ENCODE assay signal across 18 cellular contexts in genomic region chr6:57198926-57199636, GRCh38. TPM values are rescaled to one million over a fixed set of nuclear protein-coding genes. Genes with fewer than 3 reads are reported as not detected.
DNase-seq lines count a peak whose midpoint lies in the region; ATAC-seq and TF ChIP-seq lines count a peak whose summit lies in the region.
"Had no signal": no experiment of that assay in that cellular context is flagged by ENCODE, and none has a peak within 500 bp of the region (broad histone marks: within the 10 kb centered on the region; RNA-seq: fewer than 3 reads in every experiment).

No MANE protein-coding gene starts in this region.

- H3K27ac Mint-ChIP-seq in GM23338, result peak overlapping the region; percentile 54; the same call in 1 of the 2 replicates
- H3K27ac Mint-ChIP-seq in activated T-helper 2 cell treated with anti-CD3 and anti-CD28 coated beads, Interferon-gamma antibody, Interleukin-2, Interleukin-4, amounts not matched to agents 10 μg/mL and 5 μg/mL and 100 μg/mL, durations not matched to agents 14 hours and 24 hours and 36 hours, result no peak overlapping the region
- H3K27ac Mint-ChIP-seq: activated CD4-positive, alpha-beta T cell treated with anti-CD3 and anti-CD28 coated beads, Interleukin-2, amount 10 ng/mL, durations not matched to agents 7 days and 5 days; activated T-cell treated with anti-CD3 and anti-CD28 coated beads, Interleukin-2, amount 50 U/mL, for 24 hours; CD4-positive, alpha-beta memory T cell; naive B cell had no signal

- no peak overlapping the region for H2AFZ ChIP-seq in GM23338

- H3K27me3 Mint-ChIP-seq in GM23338 (ENCODE audit: insufficient read depth, low read depth, poor library complexity), result no peaks in the 10 kb centered on the region
- H3K27me3 Mint-ChIP-seq in activated T-helper 2 cell treated with anti-CD3 and anti-CD28 coated beads, Interferon-gamma antibody, Interleukin-2, Interleukin-4, amounts not matched to agents 10 μg/mL and 5 μg/mL and 100 μg/mL, durations not matched to agents 14 hours and 24 hours and 36 hours (ENCODE audit: low read depth), result no peaks in the 10 kb centered on the region
- H3K27me3 Mint-ChIP-seq: activated CD4-positive, alpha-beta T cell treated with anti-CD3 and anti-CD28 coated beads, Interleukin-2, amount 10 ng/mL, durations not matched to agents 7 days and 5 days; activated T-cell treated with anti-CD3 and anti-CD28 coated beads, Interleukin-2, amount 50 U/mL, for 24 hours; CD4-positive, alpha-beta memory T cell; naive B cell had no signal

- H3K4me1 ChIP-seq in GM23338 (ENCODE audit: insufficient read depth) (0 out of 2 replicates have a peak, but pooled peaks cover 3% of the 10 kb centered on the region), stomach smooth muscle (ENCODE audit: control insufficient read depth, insufficient read depth, low read length) (no peaks in the 10 kb centered on the region)
- H3K4me1 ChIP-seq: HAP-1, heart right ventricle, left lung, testis had no signal

- H3K9me2 ChIP-seq in GM23338 (ENCODE audit: insufficient read depth), result no peaks in the 10 kb centered on the region

- peak; percentile 94 for ATAC-seq in GM23338
- ATAC-seq: heart right ventricle, left lung had no signal

- H3K36me3 ChIP-seq in GM23338 (ENCODE audit: insufficient read depth) (no peaks in the 10 kb centered on the region), stomach smooth muscle (ENCODE audit: control insufficient read depth in 2 of 2, insufficient read depth in 2 of 2, low read length in 2 of 2) (no peaks in the 10 kb centered on the region)
- H3K36me3 ChIP-seq: HAP-1, heart right ventricle, left lung had no signal

- H3K4me1 Mint-ChIP-seq in GM23338, result peaks cover 11% of the 10 kb centered on the region
- H3K4me1 Mint-ChIP-seq in activated T-helper 2 cell treated with anti-CD3 and anti-CD28 coated beads, Interferon-gamma antibody, Interleukin-2, Interleukin-4, amounts not matched to agents 10 μg/mL and 5 μg/mL and 100 μg/mL, durations not matched to agents 14 hours and 24 hours and 36 hours (ENCODE audit: low read depth), result peaks cover 3% of the 10 kb centered on the region
- H3K4me1 Mint-ChIP-seq: activated CD4-positive, alpha-beta T cell treated with anti-CD3 and anti-CD28 coated beads, Interleukin-2, amount 10 ng/mL, durations not matched to agents 7 days and 5 days; CD4-positive, alpha-beta memory T cell; naive B cell had no signal

- no peak overlapping the region for H3K4me3 Mint-ChIP-seq in GM23338
- no peak overlapping the region for H3K4me3 Mint-ChIP-seq in activated T-helper 2 cell treated with anti-CD3 and anti-CD28 coated beads, Interferon-gamma antibody, Interleukin-2, Interleukin-4, amounts not matched to agents 10 μg/mL and 5 μg/mL and 100 μg/mL, durations not matched to agents 14 hours and 24 hours and 36 hours (ENCODE audit: low read depth)
- H3K4me3 Mint-ChIP-seq: activated CD4-positive, alpha-beta T cell treated with anti-CD3 and anti-CD28 coated beads, Interleukin-2, amount 10 ng/mL, durations not matched to agents 7 days and 5 days; activated T-cell treated with anti-CD3 and anti-CD28 coated beads, Interleukin-2, amount 50 U/mL, for 24 hours; CD4-positive, alpha-beta memory T cell; naive B cell had no signal

- no peaks in the 10 kb centered on the region; the same call in 1 of the 2 replicates for H4K20me1 ChIP-seq in GM23338 (replicated peaks; ENCODE audit: insufficient read depth)

- no peaks in the 10 kb centered on the region for H3K9me3 ChIP-seq in stomach smooth muscle (ENCODE audit: control insufficient read depth in 2 of 2, low read length in 2 of 2)
- H3K9me3 ChIP-seq: HAP-1, heart right ventricle, left lung, testis had no signal

- H3K4me2 ChIP-seq in GM23338, result no peak overlapping the region

- no peak overlapping the region for H3K4me3 ChIP-seq in GM23338
- no peak overlapping the region for H3K4me3 ChIP-seq in fibroblast of villous mesenchyme (ENCODE audit: low read depth, low read length)
- no peak overlapping the region for H3K4me3 ChIP-seq in stomach smooth muscle (ENCODE audit: low read length in 2 of 2)
- H3K4me3 ChIP-seq: HAP-1, heart right ventricle, left lung, testis had no signal

- peak in 1 of 2 experiments; percentile 46; a peak in 3 of 4 replicates for TF ChIP-seq CTCF in GM23338 (conservative IDR thresholded peaks at IDR 0.05; ENCODE audit: low read depth in 2 of 2)
- TF ChIP-seq CTCF in fibroblast of villous mesenchyme (IDR thresholded peaks at IDR 0.05; ENCODE audit: insufficient read depth, low read depth, low read length), result no peak

- H3K9me3 Mint-ChIP-seq in GM23338, result no peaks in the 10 kb centered on the region
- no peaks in the 10 kb centered on the region for H3K9me3 Mint-ChIP-seq in activated T-helper 2 cell treated with anti-CD3 and anti-CD28 coated beads, Interferon-gamma antibody, Interleukin-2, Interleukin-4, amounts not matched to agents 10 μg/mL and 5 μg/mL and 100 μg/mL, durations not matched to agents 14 hours and 24 hours and 36 hours
- H3K9me3 Mint-ChIP-seq: activated CD4-positive, alpha-beta T cell treated with anti-CD3 and anti-CD28 coated beads, Interleukin-2, amount 10 ng/mL, durations not matched to agents 7 days and 5 days; activated T-cell treated with anti-CD3 and anti-CD28 coated beads, Interleukin-2, amount 50 U/mL, for 24 hours; CD4-positive, alpha-beta memory T cell; naive B cell had no signal

- intact Hi-C loops in activated T-helper 2 cell treated with anti-CD3 and anti-CD28 coated beads, Interferon-gamma antibody, Interleukin-2, Interleukin-4, amounts not matched to agents 10 μg/mL and 5 μg/mL and 100 μg/mL, durations not matched to agents 14 hours and 24 hours and 36 hours (cut with micrococcal nuclease), result no loop called here

- no peaks in the 10 kb centered on the region; the same call in 2 of the 3 replicates for H3K36me3 Mint-ChIP-seq in GM23338 (ENCODE audit: low read depth)
- H3K36me3 Mint-ChIP-seq in activated T-helper 2 cell treated with anti-CD3 and anti-CD28 coated beads, Interferon-gamma antibody, Interleukin-2, Interleukin-4, amounts not matched to agents 10 μg/mL and 5 μg/mL and 100 μg/mL, durations not matched to agents 14 hours and 24 hours and 36 hours (ENCODE audit: low read depth), result peaks cover 6% of the 10 kb centered on the region
- H3K36me3 Mint-ChIP-seq: CD4-positive, alpha-beta memory T cell; naive B cell had no signal

- H3F3A ChIP-seq in GM23338 (replicated peaks; ENCODE audit: low read depth), result no peaks in the 10 kb centered on the region

- DNase-seq in GM23338 (ENCODE audit: low spot score) (peak; percentile 67), NCI-H2029 treated with DMSO at 0.1 percent for 48 hours (lab: John Stamatoyannopoulos, UW) (peak; percentile 34), fibroblast of villous mesenchyme (ENCODE audit: low read depth) (peak; percentile 64), HPDE6-E6E7 (ENCODE audit: extremely low spot score) (no peak), NCI-H2227 (lab: John Stamatoyannopoulos, UW; ENCODE audit: unreplicated experiment) (no peak)
- DNase-seq in activated T-helper 2 cell treated with anti-CD3 and anti-CD28 coated beads, Interferon-gamma antibody, Interleukin-2, Interleukin-4, amounts not matched to agents 10 μg/mL and 5 μg/mL and 100 μg/mL, durations not matched to agents 14 hours and 24 hours and 36 hours (ENCODE audit: low spot score), result no peak
- DNase-seq in activated naive CD4-positive, alpha-beta T cell treated with anti-CD3 and anti-CD28 coated beads, Interleukin-2, amount 50 U/mL, for 16 hours, result no peak
- DNase-seq: activated CD4-positive, alpha-beta T cell treated with anti-CD3 and anti-CD28 coated beads, Interleukin-2, amount 10 ng/mL, durations not matched to agents 7 days and 5 days; activated T-cell treated with anti-CD3 and anti-CD28 coated beads, Interleukin-2, amount 50 U/mL, for 24 hours; CD4-positive, alpha-beta memory T cell; heart right ventricle; naive B cell; NCI-H510A treated with DMSO at 0.1 percent for 48 hours; RPMI8226; testis had no signal

- H3K79me2 ChIP-seq in GM23338 (replicated peaks; ENCODE audit: insufficient read depth), result peaks cover 10% of the 10 kb centered on the region; the same call in 1 of the 2 replicates

- H3K27me3 ChIP-seq in GM23338 (ENCODE audit: insufficient read depth), result no peaks in the 10 kb centered on the region
- H3K27me3 ChIP-seq in stomach smooth muscle (ENCODE audit: control insufficient read depth in 1 of 2, insufficient read depth in 2 of 2, low read length in 2 of 2), result no peaks in the 10 kb centered on the region
- H3K27me3 ChIP-seq: heart right ventricle, left lung, testis had no signal

- H3K9ac ChIP-seq in stomach smooth muscle (ENCODE audit: low read length in 2 of 2), result no peak overlapping the region

- H3K27ac ChIP-seq in GM23338 (ENCODE audit: low read depth) (no peak overlapping the region), stomach smooth muscle (ENCODE audit: low read length) (peak overlapping the region; percentile 46)
- H3K27ac ChIP-seq: heart right ventricle, left lung, testis had no signal

TF ChIP-seq in GM23338, 12 proteins besides CTCF, POLR2A, EP300 and RAD21:
- TF ChIP-seq CREB1 (CRISPR knock-in tag; IDR thresholded peaks at IDR 0.05; ENCODE audit: low read depth), result no peak
- no peak for TF ChIP-seq ZNF114 (CRISPR knock-in tag; IDR thresholded peaks at IDR 0.05)
- TF ChIP-seq JUNB (IDR thresholded peaks at IDR 0.05; ENCODE audit: unreplicated experiment), result no peak

RNA-seq across cellular contexts. Expression of gene RAB23, which starts 23.0 kb away (rescaled TPM):
- total RNA-seq in GM23338 (2014; rRNA removed; shearing (Covaris generic)), result 16.0 and 16.7 TPM in 2 replicates
- polyA plus RNA-seq in GM23338 (2016; fragmentation: Nextera tagmentation; extraction: Ambion mirVana), result 5.0 and 5.2 TPM in 2 replicates
- total RNA-seq in fibroblast of villous mesenchyme, result 58.7 and 63.5 TPM in 2 replicates
- total RNA-seq in activated T-helper 2 cell treated with anti-CD3 and anti-CD28 coated beads, Interferon-gamma antibody, Interleukin-2, Interleukin-4, amounts not matched to agents 10 μg/mL and 5 μg/mL and 100 μg/mL, durations not matched to agents 14 hours and 24 hours and 36 hours, result 4.8 and 5.1 TPM in 2 replicates

RNA-seq across cellular contexts. Expression of gene BAG2, which starts 27.0 kb away (rescaled TPM):
- total RNA-seq in GM23338 (2014; rRNA removed; shearing (Covaris generic)), result 8.5 TPM in 2 replicates
- polyA plus RNA-seq in GM23338 (2016; fragmentation: Nextera tagmentation; extraction: Ambion mirVana), result 9.0 and 9.5 TPM in 2 replicates
- total RNA-seq in fibroblast of villous mesenchyme, result 17.7 and 32.8 TPM in 2 replicates
- total RNA-seq in activated T-helper 2 cell treated with anti-CD3 and anti-CD28 coated beads, Interferon-gamma antibody, Interleukin-2, Interleukin-4, amounts not matched to agents 10 μg/mL and 5 μg/mL and 100 μg/mL, durations not matched to agents 14 hours and 24 hours and 36 hours, result 13.6 and 14.3 TPM in 2 replicates

Comparison
In these comparisons a context has a peak if more than half of its experiments do, and no peak if none do; other contexts are left out.
1. DNase-seq: peak in GM23338 (single experiment), NCI-H2029 treated with DMSO at 0.1 percent for 48 hours (single experiment) and fibroblast of villous mesenchyme (single experiment); none in activated T-helper 2 cell treated with anti-CD3 and anti-CD28 coated beads, Interferon-gamma antibody, Interleukin-2, Interleukin-4, amounts not matched to agents 10 μg/mL and 5 μg/mL and 100 μg/mL, durations not matched to agents 14 hours and 24 hours and 36 hours (single experiment), HPDE6-E6E7 (single experiment), NCI-H2227 (single experiment) and activated naive CD4-positive, alpha-beta T cell treated with anti-CD3 and anti-CD28 coated beads, Interleukin-2, amount 50 U/mL, for 16 hours (single experiment).